Comparison of ENCODE assay signal across 1 cellular context in genomic region chr9:6367128-6367741, GRCh38.
TF ChIP-seq lines count a peak whose summit lies in the region.

No MANE protein-coding gene starts in this region.

TF ChIP-seq in endothelial cell of umbilical vein, 7 proteins besides CTCF, POLR2A, EP300 and RAD21 (continued from another document):
- no peak for TF ChIP-seq MYC (IDR thresholded peaks at IDR 0.05; ENCODE audit: low read depth, low read length)
